In genomic region chr7:128164955-128165670, GRCh38 we compare ENCODE assay signal across 14 cellular contexts.
DNase-seq lines count a peak whose midpoint lies in the region; ATAC-seq, FAIRE-seq and TF ChIP-seq lines count a peak whose summit lies in the region.
"Had no signal": no experiment of that assay in that cellular context is flagged by ENCODE, and none has a peak within 500 bp of the region (broad histone marks: within the 10 kb centered on the region; RNA-seq: fewer than 3 reads in every experiment).

No MANE protein-coding gene starts in this region.

- no peak overlapping the region for H2AK5ac ChIP-seq in H1 (ENCODE audit: low read depth, low read length)

- in situ Hi-C loops in transverse colon (cut with MboI; ENCODE audit: low pct_ligation_motif_present in 1 of 4, low pct_unique_long_range_greater_than_20kb in 1 of 4, low sequenced_read_pairs in 3 of 4) = no loop called here

- peaks cover 18% of the 10 kb centered on the region for H3K23me2 ChIP-seq in H1 (ENCODE audit: low read depth, low read length)

- H3K79me1 ChIP-seq in H1 (ENCODE audit: low read depth, low read length) = no peaks in the 10 kb centered on the region

- H3K27ac Mint-ChIP-seq in CD8-positive, alpha-beta memory T cell = peak overlapping the region in 2 of 8 donors; percentile 8 to 63
- H3K27ac Mint-ChIP-seq in nephron progenitor cell = no peak overlapping the region
- H3K27ac Mint-ChIP-seq: activated CD4-positive, alpha-beta memory T cell treated with anti-CD3 and anti-CD28 coated beads for 36 hours had no signal

- WGBS in H1 (ENCODE audit: extremely low coverage in 1 of 2, insufficient coverage in 1 of 2, insufficient read length in 1 of 2, insufficient replicate concordance in 2 of 2, low coverage in 1 of 2, low lambda C conversion rate in 2 of 2, missing lambda C conversion rate in 1 of 2), 2 experiments = 87% methylated on average over 6 of the region's 6 CpGs; no CpG with 5 or more reads in 1 of the 2 experiments
- 92% methylated on average over 6 of the region's 6 CpGs; no CpG with 5 or more reads in 1 of the 2 donors for WGBS in transverse colon (ENCODE audit: low coverage in 1 of 2), 2 donors

- H3K4me1 Mint-ChIP-seq in CD8-positive, alpha-beta memory T cell = peaks cover 11 to 41% (median 15%) of the 10 kb centered on the region in 3 donors
- peaks cover 14% of the 10 kb centered on the region for H3K4me1 Mint-ChIP-seq in nephron progenitor cell

- peak overlapping the region in 6 of 7 donors; percentile 3 to 61 (median 36) for H3K4me3 Mint-ChIP-seq in CD8-positive, alpha-beta memory T cell
- H3K4me3 Mint-ChIP-seq in nephron progenitor cell = peak overlapping the region; percentile 48
- H3K4me3 Mint-ChIP-seq: activated CD4-positive, alpha-beta memory T cell treated with anti-CD3 and anti-CD28 coated beads for 36 hours had no signal

- no peak overlapping the region for H3K4me3 ChIP-seq in CD8-positive, alpha-beta memory T cell (ENCODE audit: low read length)
- H3K4me3 ChIP-seq in PC-3 (ENCODE audit: low read length) (no peak overlapping the region), H1 (ENCODE audit: extremely low read depth in 1 of 4, insufficient read depth in 2 of 4, low read depth in 3 of 4, low read length in 4 of 4) (no peak overlapping the region; a peak in 1 of 8 replicates), transverse colon (no peak overlapping the region)
- H3K4me3 ChIP-seq: coronary artery, SJCRH30 had no signal

- H3K9me3 ChIP-seq in CD8-positive, alpha-beta memory T cell (ENCODE audit: low read length) = no peaks in the 10 kb centered on the region
- H3K9me3 ChIP-seq in PC-3 (ENCODE audit: low read length) (no peaks in the 10 kb centered on the region), H1 (ENCODE audit: insufficient read depth in 2 of 2, low read depth in 1 of 2, low read length in 1 of 2) (no peaks in the 10 kb centered on the region), transverse colon (no peaks in the 10 kb centered on the region)
- H3K9me3 ChIP-seq: SJCRH30 had no signal

- H3K56ac ChIP-seq in H1 (replicated peaks; ENCODE audit: insufficient read length, low read depth, low read length) = no peak overlapping the region

- H2BK12ac ChIP-seq in H1 (ENCODE audit: low read depth, low read length) = peak overlapping the region; percentile 29; the same call in 1 of the 2 replicates

- BruUV-seq in PC-3 (replicated peaks; lab: Mats Ljungman, UMichigan) = no TSS peak

- H3K36me3 ChIP-seq in CD8-positive, alpha-beta memory T cell (ENCODE audit: insufficient read depth, low read length) = no peaks in the 10 kb centered on the region
- H3K36me3 ChIP-seq in PC-3 (ENCODE audit: low read depth, low read length) = no peaks in the 10 kb centered on the region
- no peaks in the 10 kb centered on the region for H3K36me3 ChIP-seq in H1 (ENCODE audit: control insufficient read depth in 2 of 4, insufficient read depth in 4 of 4, low read length in 3 of 4)
- H3K36me3 ChIP-seq in transverse colon = no peaks in the 10 kb centered on the region
- H3K36me3 ChIP-seq: SJCRH30 had no signal

- no peak for TF ChIP-seq RAD21 in H1 (IDR thresholded peaks at IDR 0.05 in 1 of 2, conservative IDR thresholded peaks at IDR 0.05 in 1 of 2; ENCODE audit: low read depth in 2 of 2, low read length in 2 of 2)

- no peak for DNase-seq in CD8-positive, alpha-beta memory T cell
- DNase-seq in PC-3 (no peak), H1 (ENCODE audit: low read depth in 1 of 2, low spot score in 2 of 2) (no peak), nephron progenitor cell (no peak), EL (no peak), NCI-H446 treated with DMSO at 0.1 percent for 48 hours (lab: John Stamatoyannopoulos, UW) (no peak), transverse colon (no peak), glomerular visceral epithelial cell (ENCODE audit: extremely low spot score) (no peak)
- DNase-seq: activated CD4-positive, alpha-beta memory T cell treated with anti-CD3 and anti-CD28 coated beads for 36 hours; erythroblast; NCI-H1930; NCI-H510A had no signal

- H2BK20ac ChIP-seq in H1 (ENCODE audit: low read length) = no peak overlapping the region; the same call in 1 of the 2 replicates

- H3K9ac ChIP-seq in PC-3 (ENCODE audit: low read length) (no peak overlapping the region), H1 (replicated peaks in 1 of 4; ENCODE audit: extremely low read depth in 1 of 4, low read depth in 3 of 4, low read length in 3 of 4) (no peak overlapping the region; a peak in 1 of 7 replicates)

- peak overlapping the region; percentile 23 for H4K91ac ChIP-seq in H1 (replicated peaks; ENCODE audit: insufficient read length, low read length)

- no peak overlapping the region for H3K27ac ChIP-seq in CD8-positive, alpha-beta memory T cell (ENCODE audit: low read depth, low read length)
- peak overlapping the region; percentile 12 for H3K27ac ChIP-seq in PC-3 (ENCODE audit: low read length)
- H3K27ac ChIP-seq in H1 (ENCODE audit: low read depth, low read length) = no peak overlapping the region
- no peak overlapping the region for H3K27ac ChIP-seq in transverse colon
- H3K27ac ChIP-seq: coronary artery, SJCRH30 had no signal

- no peak for TF ChIP-seq EP300 in H1 (IDR thresholded peaks at IDR 0.05; ENCODE audit: borderline replicate concordance in 1 of 2, low read depth in 2 of 2, low read length in 2 of 2)
- no peak for TF ChIP-seq EP300 in transverse colon (IDR thresholded peaks at IDR 0.05; ENCODE audit: low read depth)

- no peak overlapping the region for H4K5ac ChIP-seq in H1 (ENCODE audit: insufficient read length, low read depth, low read length)

- no peaks in the 10 kb centered on the region for H4K20me1 ChIP-seq in PC-3 (ENCODE audit: low read length)
- peaks cover 5 to 12% of the 10 kb centered on the region in 2 experiments for H4K20me1 ChIP-seq in H1 (replicated peaks in 1 of 2; ENCODE audit: control insufficient read depth in 1 of 2, insufficient read depth in 2 of 2, low read length in 2 of 2)

- 0 out of 2 replicates have a peak overlapping the region, but pooled peaks have one; percentile 33 for H2BK15ac ChIP-seq in H1 (ENCODE audit: low read length)

- peaks cover 0 to 16% (median 0%) of the 10 kb centered on the region in 3 donors for H3K36me3 Mint-ChIP-seq in CD8-positive, alpha-beta memory T cell
- H3K36me3 Mint-ChIP-seq in nephron progenitor cell (ENCODE audit: low read depth) = no peaks in the 10 kb centered on the region
- H3K36me3 Mint-ChIP-seq: activated CD4-positive, alpha-beta memory T cell treated with anti-CD3 and anti-CD28 coated beads for 36 hours had no signal

- H2BK5ac ChIP-seq in H1 (ENCODE audit: low read depth, low read length) = no peak overlapping the region

- H2BK120ac ChIP-seq in H1 (replicated peaks; ENCODE audit: low read depth, low read length) = no peak overlapping the region

- POLR2A ChIA-PET in CD8-positive, alpha-beta memory T cell (lab: Charles Lee) = no interaction called here
- POLR2A ChIA-PET in PC-3 (lab: Charles Lee; ENCODE audit: unreplicated experiment) = no interaction called here
- POLR2A ChIA-PET in H1 (lab: Charles Lee; ENCODE audit: partially characterized antibody) = interaction anchor here (0.7 kb wide), 1 partner anchor 61 kb away, joined by 3 read pairs; no protein-coding TSS in a partner anchor

- intact Hi-C loops in PC-3 (cut with micrococcal nuclease) = no loop called here
- intact Hi-C loops in transverse colon (cut with DNase I; ENCODE audit: low total_unique reads) = no loop called here

- H3K4ac ChIP-seq in H1 (replicated peaks; ENCODE audit: insufficient read length, low read depth, low read length) = peak overlapping the region; percentile 19

- H3K27me3 Mint-ChIP-seq in CD8-positive, alpha-beta memory T cell = peaks cover 51 to 77% of the 10 kb centered on the region in 2 donors
- H3K27me3 Mint-ChIP-seq in nephron progenitor cell (ENCODE audit: low read depth, poor library complexity) = peaks cover 94% of the 10 kb centered on the region

- no peaks in the 10 kb centered on the region for H3K79me2 ChIP-seq in PC-3 (ENCODE audit: low read length)
- H3K79me2 ChIP-seq in H1 (ENCODE audit: control insufficient read depth in 1 of 2, insufficient read depth in 2 of 2, low read length in 2 of 2) = no peaks in the 10 kb centered on the region

- no peaks in the 10 kb centered on the region for H3K9me2 ChIP-seq in PC-3 (replicated peaks; ENCODE audit: low read length)

- no peak overlapping the region for H3K23ac ChIP-seq in H1 (ENCODE audit: insufficient read length)

- peaks cover 13% of the 10 kb centered on the region for H3K4me1 ChIP-seq in CD8-positive, alpha-beta memory T cell (ENCODE audit: insufficient read depth, low read length)
- H3K4me1 ChIP-seq in PC-3 (ENCODE audit: insufficient read depth, low read length) (peaks cover 25% of the 10 kb centered on the region), H1 (replicated peaks in 1 of 4; ENCODE audit: control insufficient read depth in 3 of 4, insufficient read depth in 4 of 4, low read length in 3 of 4) (peaks cover 6 to 29% (median 19%) of the 10 kb centered on the region in 4 experiments), transverse colon (peaks cover 0 to 24% (median 19%) of the 10 kb centered on the region in 4 donors)
- H3K4me1 ChIP-seq: SJCRH30 had no signal

- H4K8ac ChIP-seq in H1 (ENCODE audit: extremely low read depth, insufficient read depth, low read length) = no peak overlapping the region

- TF ChIP-seq POLR2A in H1 (IDR thresholded peaks at IDR 0.05; ENCODE audit: control extremely low read depth in 1 of 2, low read depth in 2 of 2, low read length in 2 of 2) = no peak
- TF ChIP-seq POLR2A in transverse colon (IDR thresholded peaks at IDR 0.05) = no peak

- no peaks in the 10 kb centered on the region for H3F3A ChIP-seq in PC-3 (ENCODE audit: low read length, unreplicated experiment)

- CTCF ChIA-PET in CD8-positive, alpha-beta memory T cell (lab: Charles Lee) = interaction anchor here (1.3 kb wide), 1 partner anchor 457 kb away, joined by 3 read pairs; no protein-coding TSS in a partner anchor
- CTCF ChIA-PET in PC-3 (lab: Charles Lee) (interaction anchor here (1.3 kb wide), 1 partner anchor 45 kb away, joined by 4 read pairs; no protein-coding TSS in a partner anchor), H1 (lab: Charles Lee; ENCODE audit: partially characterized antibody) (interaction anchor here (0.6 to 8.2 kb wide), 13 partner anchors 10 to 207 kb away, joined by 3 to 85 read pairs (median 4); no protein-coding TSS in a partner anchor)

- FAIRE-seq in H1 (lab: Jason Lieb, UNC) = no peak

- ATAC-seq in PC-3 = no peak

- TF ChIP-seq CTCF in PC-3 (conservative IDR thresholded peaks at IDR 0.05; ENCODE audit: low read depth, low read length) (no peak), H1 (IDR thresholded peaks at IDR 0.05; ENCODE audit: control extremely low read depth in 1 of 3, insufficient read depth in 1 of 3, low read depth in 1 of 3, low read length in 3 of 3) (no peak), nephron progenitor cell (IDR thresholded peaks at IDR 0.05) (no peak), transverse colon (IDR thresholded peaks at IDR 0.05) (no peak)

- no peak overlapping the region for H2AFZ ChIP-seq in PC-3 (ENCODE audit: low read length)
- no peak overlapping the region for H2AFZ ChIP-seq in H1 (ENCODE audit: low read length)

- no peaks in the 10 kb centered on the region for H3K9me3 Mint-ChIP-seq in CD8-positive, alpha-beta memory T cell
- no peaks in the 10 kb centered on the region for H3K9me3 Mint-ChIP-seq in nephron progenitor cell
- H3K9me3 Mint-ChIP-seq: activated CD4-positive, alpha-beta memory T cell treated with anti-CD3 and anti-CD28 coated beads for 36 hours had no signal

- H3K4me2 ChIP-seq in PC-3 (ENCODE audit: low read length) = peak overlapping the region; percentile 72
- peak overlapping the region in 1 of 2 experiments; percentile 82; a peak in 1 of 4 replicates for H3K4me2 ChIP-seq in H1 (ENCODE audit: insufficient read depth in 1 of 2, low read depth in 2 of 2, low read length in 2 of 2)

- H3K27me3 ChIP-seq in CD8-positive, alpha-beta memory T cell (ENCODE audit: insufficient read depth, low read length, poor library complexity, severe bottlenecking) = peaks cover 33% of the 10 kb centered on the region
- H3K27me3 ChIP-seq in PC-3 (ENCODE audit: low read length) = peaks cover 19% of the 10 kb centered on the region
- H3K27me3 ChIP-seq in H1 (replicated peaks in 1 of 4; ENCODE audit: control insufficient read depth in 3 of 4, extremely low read depth in 1 of 4, insufficient read depth in 3 of 4, low read length in 3 of 4) = peaks cover 34 to 74% (median 59%) of the 10 kb centered on the region in 4 experiments
- H3K27me3 ChIP-seq in transverse colon = peaks cover 98% of the 10 kb centered on the region
- H3K27me3 ChIP-seq: SJCRH30 had no signal

- no peak overlapping the region for H3K18ac ChIP-seq in H1 (ENCODE audit: extremely low read depth, low read length)

- H3K14ac ChIP-seq in H1 (ENCODE audit: insufficient read length) = no peak overlapping the region
